Comparison of ENCODE assay signal across 8 cellular contexts in genomic region chr3:114879059-114880031, GRCh38.
DNase-seq lines count a peak whose midpoint lies in the region; ATAC-seq lines count a peak whose summit lies in the region.

No MANE protein-coding gene starts in this region.

- ATAC-seq in GM19467 (IDR thresholded peaks at IDR 0.05; ENCODE audit: unreplicated experiment): peak; percentile 58
- peak; percentile 91 for ATAC-seq in HG03442 (IDR thresholded peaks at IDR 0.05; ENCODE audit: unreplicated experiment)
- peak; percentile 52 for ATAC-seq in left lobe of liver

- peak; percentile 39 for DNase-seq in DMS 273 treated with DMSO at 0.1 percent for 48 hours (lab: John Stamatoyannopoulos, UW)
- peak; percentile 66 to 78 for DNase-seq in SHP77 (lab: John Stamatoyannopoulos, UW)
- DNase-seq in left lobe of liver (ENCODE audit: low spot score): no peak
- DNase-seq in inferior parietal cortex (ENCODE audit: extremely low spot score): no peak
- DNase-seq in stimulated activated CD4-positive, alpha-beta T cell treated with anti-CD3 and anti-CD28 coated beads, Interleukin-12 subunit alpha, Interleukin-12 subunit beta, amount 100 ng/mL, for 4 hours: no peak
- no peak for DNase-seq in T-helper 9 cell

Comparison
In these comparisons a context has a peak if more than half of its experiments do, and no peak if none do; other contexts are left out.
1. DNase-seq: peak in DMS 273 treated with DMSO at 0.1 percent for 48 hours (single experiment) and SHP77 (2 of 2); none in left lobe of liver (single experiment), inferior parietal cortex (single experiment), stimulated activated CD4-positive, alpha-beta T cell treated with anti-CD3 and anti-CD28 coated beads, Interleukin-12 subunit alpha, Interleukin-12 subunit beta, amount 100 ng/mL, for 4 hours (single experiment) and T-helper 9 cell (single experiment).
2. Peak in every context shown above with its lines, with median percentiles within 50 percentile points of each other: ATAC-seq.